ENCODE assay signal across 26 cellular contexts in the genomic region with DNA sequence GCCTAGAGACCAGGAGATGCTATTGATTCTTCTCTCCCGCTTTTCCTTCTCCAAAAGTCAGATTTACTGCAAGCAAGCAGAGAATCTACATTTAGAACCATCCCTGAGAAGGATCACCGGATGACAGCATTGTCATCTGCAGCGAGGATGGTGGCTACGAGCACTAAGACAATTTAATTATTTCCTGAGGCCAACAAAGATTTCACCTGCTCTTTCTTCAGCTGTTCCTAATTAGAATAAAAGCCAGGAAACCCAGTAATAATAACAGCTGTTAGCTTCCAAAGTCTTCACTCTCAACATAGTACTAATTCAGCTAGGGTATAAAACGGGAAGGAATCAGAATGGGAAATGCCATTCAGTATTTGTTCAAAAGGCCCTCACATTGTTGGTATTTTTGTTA. TPM values are rescaled to one million over a fixed set of nuclear protein-coding genes. Genes with fewer than 3 reads are reported as not detected.
DNase-seq lines count a peak whose midpoint lies in the region; FAIRE-seq and TF ChIP-seq lines count a peak whose summit lies in the region.
"Had no signal": no experiment of that assay in that cellular context is flagged by ENCODE, and none has a peak within 500 bp of the region (broad histone marks: within the 10 kb centered on the region; RNA-seq: fewer than 3 reads in every experiment).

No MANE protein-coding gene starts in this region.

- H3K9ac ChIP-seq in subcutaneous abdominal adipose tissue (ENCODE audit: low read length in 5 of 5): no peak overlapping the region
- H3K9ac ChIP-seq: BLaER1, SK-N-SH had no signal

- H3K27ac ChIP-seq in SJCRH30 (peak overlapping the region; percentile 11), subcutaneous abdominal adipose tissue (ENCODE audit: low read depth, low read length) (peak overlapping the region; percentile 4)
- H3K27ac ChIP-seq: BLaER1 had no signal

- peak overlapping the region; percentile 25 for H3K27ac Mint-ChIP-seq in progenitor cell of endocrine pancreas
- H3K27ac Mint-ChIP-seq: CD4-positive, CD25-positive, alpha-beta regulatory T cell; HFFc6 had no signal

- TF ChIP-seq POLR2A in GM12891 (IDR thresholded peaks at IDR 0.05; ENCODE audit: low read depth, low read length) (no peak), GM12892 (IDR thresholded peaks at IDR 0.05; ENCODE audit: low read depth, low read length) (no peak)

- peaks cover 4% of the 10 kb centered on the region for H3K36me3 Mint-ChIP-seq in progenitor cell of endocrine pancreas (ENCODE audit: insufficient read depth)
- H3K36me3 Mint-ChIP-seq: CD4-positive, CD25-positive, alpha-beta regulatory T cell had no signal

- peak; percentile 23 for DNase-seq in NCI-H2107 treated with DMSO at 0.1 percent for 48 hours (lab: John Stamatoyannopoulos, UW; ENCODE audit: unreplicated experiment)
- no peak for DNase-seq in NCI-H2107 (lab: John Stamatoyannopoulos, UW)
- DNase-seq in SJCRH30: peak in 1 of 2 experiments; percentile 68
- DNase-seq in progenitor cell of endocrine pancreas (ENCODE audit: low spot score, unreplicated experiment): no peak
- no peak for DNase-seq in GM12891 (ENCODE audit: insufficient read length, low spot score)
- no peak for DNase-seq in GM12892 (ENCODE audit: insufficient read length)
- DNase-seq: CD4-positive, CD25-positive, alpha-beta regulatory T cell; DMS53; GOT3; HFFc6; Kasumi-1; MV-4-11; NCI-H1417 treated with DMSO at 0.1 percent for 48 hours; NCI-H187 treated with DMSO at 0.1 percent for 48 hours; NCI-H2227 treated with DMSO at 0.1 percent for 48 hours; NCI-H526 treated with DMSO at 0.1 percent for 48 hours; SHP77 treated with DMSO at 0.1 percent for 48 hours; SK-N-SH had no signal

- H3K27me3 ChIP-seq in SJCRH30 (no peaks in the 10 kb centered on the region), subcutaneous abdominal adipose tissue (ENCODE audit: control insufficient read depth in 5 of 5, insufficient read depth in 4 of 5, low read length in 5 of 5) (no peaks in the 10 kb centered on the region)
- H3K27me3 ChIP-seq: BLaER1 had no signal

- H3K27me3 Mint-ChIP-seq in progenitor cell of endocrine pancreas: no peaks in the 10 kb centered on the region
- H3K27me3 Mint-ChIP-seq: CD4-positive, CD25-positive, alpha-beta regulatory T cell had no signal

- peaks cover 54% of the 10 kb centered on the region for H3K4me1 ChIP-seq in SJCRH30
- H3K4me1 ChIP-seq in subcutaneous abdominal adipose tissue (ENCODE audit: control insufficient read depth in 5 of 5, insufficient read depth in 5 of 5, low read length in 5 of 5): peaks cover 8 to 66% (median 56%) of the 10 kb centered on the region in 5 donors

- no peaks in the 10 kb centered on the region for H3K4me1 Mint-ChIP-seq in progenitor cell of endocrine pancreas (ENCODE audit: low read depth)
- H3K4me1 Mint-ChIP-seq: CD4-positive, CD25-positive, alpha-beta regulatory T cell had no signal

- no peaks in the 10 kb centered on the region for H3K9me3 Mint-ChIP-seq in progenitor cell of endocrine pancreas (ENCODE audit: low read depth)
- H3K9me3 Mint-ChIP-seq: CD4-positive, CD25-positive, alpha-beta regulatory T cell had no signal

- no peak for TF ChIP-seq CTCF in progenitor cell of endocrine pancreas (IDR thresholded peaks at IDR 0.05; ENCODE audit: unreplicated experiment)

- H3K4me3 Mint-ChIP-seq in progenitor cell of endocrine pancreas (ENCODE audit: low read depth): no peak overlapping the region
- H3K4me3 Mint-ChIP-seq: CD4-positive, CD25-positive, alpha-beta regulatory T cell; HFFc6 had no signal

- H3K4me3 ChIP-seq in SJCRH30 (no peak overlapping the region), subcutaneous abdominal adipose tissue (ENCODE audit: low read depth in 1 of 5, low read length in 5 of 5) (no peak overlapping the region)
- H3K4me3 ChIP-seq: BLaER1, HAP-1, K562 had no signal

- H3K9me3 ChIP-seq in SJCRH30 (replicated peaks): no peaks in the 10 kb centered on the region
- H3K9me3 ChIP-seq in subcutaneous abdominal adipose tissue (ENCODE audit: control insufficient read depth in 5 of 5, low read length in 5 of 5): no peaks in the 10 kb centered on the region
- H3K9me3 ChIP-seq: BLaER1, HAP-1, SK-N-SH had no signal

- FAIRE-seq in GM12891 (lab: Jason Lieb, UNC) (no peak), GM12892 (lab: Jason Lieb, UNC) (no peak)
- FAIRE-seq: D721Med, HTR-8/SVneo, K562 had no signal

- H3K36me3 ChIP-seq in SJCRH30 (peaks cover 48% of the 10 kb centered on the region), subcutaneous abdominal adipose tissue (ENCODE audit: control insufficient read depth in 5 of 5, insufficient read depth in 5 of 5, low read length in 5 of 5) (peaks cover 0 to under 1% (median 0%) of the 10 kb centered on the region in 5 donors)
- H3K36me3 ChIP-seq: BLaER1, HAP-1 had no signal

TF ChIP-seq in GM12891, 5 proteins besides CTCF, POLR2A, EP300 and RAD21:
- TF ChIP-seq SPI1 (IDR thresholded peaks at IDR 0.05; ENCODE audit: low read depth, low read length) (no peak), POU2F2 (IDR thresholded peaks at IDR 0.05; ENCODE audit: low read depth, low read length) (no peak), POLR2AphosphoS5 (IDR thresholded peaks at IDR 0.05; ENCODE audit: low read depth, low read length) (no peak), PAX5 (IDR thresholded peaks at IDR 0.05; ENCODE audit: insufficient read depth, low read length, severe bottlenecking) (no peak), TAF1 (IDR thresholded peaks at IDR 0.05; ENCODE audit: low read depth, low read length) (no peak)

RNA-seq across cellular contexts. Expression of a gene that starts 53.3 kb away (rescaled TPM):
- 121 and 129 TPM in 2 replicates for total RNA-seq in SJCRH30 (2014; rRNA removed; shearing (Covaris generic))
- total RNA-seq in progenitor cell of endocrine pancreas: 18.1 and 19.2 TPM in 2 replicates
- 0.10 TPM for polyA plus RNA-seq in GM12891 (2012; ENCODE audit: low read depth, missing spikeins)
- polyA plus RNA-seq in GM12892 (2012; ENCODE audit: missing spikeins): 0.19 TPM
- total RNA-seq: CD4-positive, CD25-positive, alpha-beta regulatory T cell; G401; HFFc6; OCI-LY7 had no signal
- polyA plus RNA-seq: CD4-positive, CD25-positive, alpha-beta regulatory T cell had no signal
